Comparison of ENCODE assay signal across 25 cellular contexts in the genomic region with DNA sequence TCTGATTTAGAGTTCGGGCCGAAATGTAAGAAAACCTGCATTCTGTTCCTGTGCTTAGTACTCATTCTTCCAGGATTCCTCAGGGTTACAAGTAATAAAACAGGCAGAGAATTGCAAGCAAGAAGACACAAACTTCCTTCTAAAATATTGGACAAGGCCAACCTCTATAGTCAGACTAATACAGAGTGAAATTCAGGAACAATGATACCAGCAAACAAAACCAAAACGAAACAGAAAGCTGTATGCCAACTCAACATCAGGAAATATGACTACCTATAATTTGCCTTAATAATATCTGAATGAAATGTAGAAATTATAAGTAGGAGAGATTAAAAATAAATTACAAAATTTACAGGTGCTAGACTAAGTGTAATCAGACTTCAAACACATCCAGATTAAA.
A peak's percentile ranks its signal among the peaks of the same experiment; 100 is the strongest.
DNase-seq lines count a peak whose midpoint lies in the region; ATAC-seq, FAIRE-seq and TF ChIP-seq lines count a peak whose summit lies in the region.
"Had no signal": no experiment of that assay in that cellular context is flagged by ENCODE, and none has a peak within 500 bp of the region (broad histone marks: within the 10 kb centered on the region; RNA-seq: fewer than 3 reads in every experiment).

No MANE protein-coding gene starts in this region.

- H3K36me3 Mint-ChIP-seq in T-helper 17 cell (ENCODE audit: low read depth): no peaks in the 10 kb centered on the region
- no peaks in the 10 kb centered on the region for H3K36me3 Mint-ChIP-seq in memory B cell

- H3K4me1 Mint-ChIP-seq in T-helper 17 cell: peaks cover 12% of the 10 kb centered on the region
- H3K4me1 Mint-ChIP-seq in memory B cell: peaks cover 23% of the 10 kb centered on the region

- H3K27me3 Mint-ChIP-seq in T-helper 17 cell (peaks cover 6% of the 10 kb centered on the region), memory B cell (no peaks in the 10 kb centered on the region)
- H3K27me3 Mint-ChIP-seq: activated B cell treated with CpG ODN at 0.5 μM for 24 hours; activated T-helper 17 cell treated with anti-CD3 and anti-CD28 coated beads, Interleukin-2, amount 50 U/mL, for 72 hours had no signal

- ATAC-seq in T-helper 17 cell (no peak), memory B cell (ENCODE audit: low read depth) (peak; percentile 48), HG02642 (IDR thresholded peaks at IDR 0.05; ENCODE audit: poor library complexity, unreplicated experiment) (no peak), GM19023 (IDR thresholded peaks at IDR 0.05; ENCODE audit: unreplicated experiment) (no peak)
- ATAC-seq: activated T-helper 17 cell treated with anti-CD3 and anti-CD28 coated beads, Interleukin-2, amount 50 U/mL, for 72 hours; GM23338 had no signal

- peak; percentile 16 for FAIRE-seq in GM12891 (lab: Jason Lieb, UNC)
- FAIRE-seq: pancreas had no signal

- H3K27ac Mint-ChIP-seq in T-helper 17 cell (no peak overlapping the region), memory B cell (no peak overlapping the region)
- H3K27ac Mint-ChIP-seq: activated B cell treated with CpG ODN at 0.5 μM for 24 hours; activated T-helper 17 cell treated with anti-CD3 and anti-CD28 coated beads, Interleukin-2, amount 50 U/mL, for 72 hours; GM23338; HFFc6; nephron had no signal

- no peak for TF ChIP-seq POLR2A in GM12891 (IDR thresholded peaks at IDR 0.05; ENCODE audit: low read depth, low read length)

- DNase-seq in DMS79 treated with DMSO at 0.1 percent for 48 hours (lab: John Stamatoyannopoulos, UW) (peak; percentile 20), DMS79 (lab: John Stamatoyannopoulos, UW) (no peak), GM12891 (ENCODE audit: insufficient read length, low spot score) (no peak), T-helper 17 cell (no peak), memory B cell (ENCODE audit: low spot score in 2 of 2) (no peak), midbrain (lab: John Stamatoyannopoulos, UW) (no peak)
- DNase-seq: activated B cell treated with CpG ODN at 0.5 μM for 24 hours; activated CD4-positive, alpha-beta T cell treated with anti-CD3 and anti-CD28 coated beads, Interleukin-2, amount 50 U/mL, for 48 hours; activated CD8-positive, alpha-beta memory T cell treated with anti-CD3 and anti-CD28 coated beads, Interleukin-2, amount 50 U/mL, for 4 hours; DMS153; erythroblast; foreskin fibroblast; GF-D8; HFFc6; NCI-H1436 treated with DMSO at 0.1 percent for 48 hours; NCI-H510A; NK-92 treated with Interleukin-12 subunit alpha and Interleukin-12 subunit beta, amount 100 ng/mL, for 24 hours; pancreas; stomach; transverse colon had no signal

- peak overlapping the region; percentile 22 for H3K4me3 Mint-ChIP-seq in T-helper 17 cell
- H3K4me3 Mint-ChIP-seq in memory B cell: no peak overlapping the region
- H3K4me3 Mint-ChIP-seq: activated B cell treated with CpG ODN at 0.5 μM for 24 hours; activated T-helper 17 cell treated with anti-CD3 and anti-CD28 coated beads, Interleukin-2, amount 50 U/mL, for 72 hours; GM23338; HFFc6; nephron had no signal

- H3K9me3 Mint-ChIP-seq in memory B cell: no peaks in the 10 kb centered on the region
- H3K9me3 Mint-ChIP-seq: activated B cell treated with CpG ODN at 0.5 μM for 24 hours; activated T-helper 17 cell treated with anti-CD3 and anti-CD28 coated beads, Interleukin-2, amount 50 U/mL, for 72 hours; GM23338; HFFc6; nephron had no signal

- H3K9me3 ChIP-seq in T-helper 17 cell (ENCODE audit: control insufficient read depth, low read length, poor library complexity, severe bottlenecking): no peaks in the 10 kb centered on the region
- H3K9me3 ChIP-seq: pancreas, stomach, transverse colon had no signal

TF ChIP-seq in GM12891, 5 proteins besides CTCF, POLR2A, EP300 and RAD21:
- TF ChIP-seq POLR2AphosphoS5 (IDR thresholded peaks at IDR 0.05; ENCODE audit: low read depth, low read length): no peak
- no peak for TF ChIP-seq TAF1 (IDR thresholded peaks at IDR 0.05; ENCODE audit: low read depth, low read length)
- no peak for TF ChIP-seq PAX5 (IDR thresholded peaks at IDR 0.05; ENCODE audit: insufficient read depth, low read length, severe bottlenecking)
- TF ChIP-seq SPI1 (IDR thresholded peaks at IDR 0.05; ENCODE audit: low read depth, low read length): no peak
- no peak for TF ChIP-seq POU2F2 (IDR thresholded peaks at IDR 0.05; ENCODE audit: low read depth, low read length)
